ENCODE assay signal across 8 cellular contexts in the genomic region with DNA sequence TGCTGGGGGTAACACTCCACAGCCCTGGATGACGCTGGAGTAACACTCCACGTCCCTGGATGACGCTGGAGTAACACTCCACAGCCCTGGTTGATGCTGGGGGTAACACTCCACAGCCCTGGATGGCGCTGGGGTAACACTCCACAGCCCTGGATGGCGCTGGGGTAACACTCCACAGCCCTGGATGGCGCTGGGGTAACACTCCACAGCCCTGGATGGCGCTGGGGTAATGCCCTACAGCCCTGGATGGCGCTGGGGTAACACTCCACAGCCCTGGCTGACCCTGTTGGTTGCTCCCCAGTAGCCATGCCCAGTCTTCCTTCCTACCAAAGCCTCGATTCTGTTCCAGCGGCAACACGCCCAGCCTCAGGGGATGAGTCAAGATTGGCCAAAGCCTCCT. TPM values are rescaled to one million over a fixed set of nuclear protein-coding genes. Genes with fewer than 3 reads are reported as not detected.
A peak's percentile ranks its signal among the peaks of the same experiment; 100 is the strongest.
DNase-seq lines count a peak whose midpoint lies in the region; ATAC-seq, FAIRE-seq and TF ChIP-seq lines count a peak whose summit lies in the region.
"Not testable (repeated sequence)": the region's sequence is repeated elsewhere in the genome, so short reads cannot be mapped to it uniquely, and the experiment has no call there.

No MANE protein-coding gene starts in this region.

- not testable (repeated sequence) for H3K27ac Mint-ChIP-seq in T-helper 17 cell

- not testable (repeated sequence) for H3K36me3 ChIP-seq in K562 (ENCODE audit: control insufficient read depth, insufficient read depth, low read length)

- H3K9me3 ChIP-seq in T-helper 17 cell (ENCODE audit: control insufficient read depth, low read length, poor library complexity, severe bottlenecking); K562 (replicated peaks; ENCODE audit: control insufficient read depth, insufficient read depth, low read depth, low read length): not testable (repeated sequence)

- FAIRE-seq in K562 (lab: Jason Lieb, UNC), result peak; percentile 83

- in situ Hi-C loops in GM13976 (cut with MboI; ENCODE audit: low sequenced_read_pairs, unreplicated experiment); K562 (cut with MboI): not testable (repeated sequence)

- not testable (repeated sequence) for TF ChIP-seq CTCF in GM13976 (IDR thresholded peaks at IDR 0.05; ENCODE audit: borderline replicate concordance, control extremely low read depth, extremely low read depth, insufficient read depth, missing control alignments); K562 (IDR thresholded peaks at IDR 0.05 in 2 of 3, conservative IDR thresholded peaks at IDR 0.05 in 1 of 3; ENCODE audit: insufficient read depth in 2 of 3, low read depth in 1 of 3, low read length in 3 of 3)

- POLR2A ChIA-PET in K562 (lab: Yijun Ruan, JAX), result not testable (repeated sequence)

- H2AFZ ChIP-seq in K562 (ENCODE audit: low read depth, low read length), result not testable (repeated sequence)

- not testable (repeated sequence) for BruUV-seq in K562 (replicated peaks; lab: Mats Ljungman, UMichigan)

- CTCF ChIA-PET in K562 (lab: Yijun Ruan, JAX; ENCODE audit: low intra/inter-chr PET ratio), result not testable (repeated sequence)

- H3K9ac ChIP-seq in K562 (ENCODE audit: insufficient read depth in 1 of 2, low read depth in 2 of 2, low read length in 2 of 2), result not testable (repeated sequence)

- H3K27ac ChIP-seq in K562 (ENCODE audit: extremely low read depth, low read depth, low read length), result not testable (repeated sequence)

- H3K27me3 Mint-ChIP-seq in T-helper 17 cell, result peaks cover 29% of the 10 kb centered on the region

- peaks cover 28 to 62% of the 10 kb centered on the region in 2 experiments for H3K27me3 ChIP-seq in K562 (ENCODE audit: control insufficient read depth in 2 of 2, insufficient read depth in 2 of 2, low read length in 2 of 2)

- H4K20me1 ChIP-seq in K562 (replicated peaks; ENCODE audit: control insufficient read depth, insufficient read depth, low read length), result not testable (repeated sequence)

- H3K9me1 ChIP-seq in K562 (ENCODE audit: control insufficient read depth, insufficient read depth, low read length), result not testable (repeated sequence)

- TF ChIP-seq EP300 in K562 (IDR thresholded peaks at IDR 0.05; ENCODE audit: low read length), result not testable (repeated sequence)

- TF ChIP-seq RAD21 in K562 (CRISPR knock-in tag; conservative IDR thresholded peaks at IDR 0.05 in 1 of 2, IDR thresholded peaks at IDR 0.05 in 1 of 2), result not testable (repeated sequence)

- intact Hi-C loops in K562 (cut with micrococcal nuclease), result not testable (repeated sequence)

- WGBS in K562 (ENCODE audit: insufficient coverage, low coverage, missing lambda C conversion rate), result 17% methylated on average over 11 of the region's 11 CpGs

- not testable (repeated sequence) for H3K4me3 ChIP-seq in K562

- H3K4me3 Mint-ChIP-seq in T-helper 17 cell, result not testable (repeated sequence)

- not testable (repeated sequence) for H3K79me2 ChIP-seq in K562 (ENCODE audit: control insufficient read depth, insufficient read depth, low read length)

- peaks cover 0 to 14% of the 10 kb centered on the region in 2 experiments; a peak in 2 of 5 replicates for H3K4me1 ChIP-seq in K562 (replicated peaks in 1 of 2; ENCODE audit: control insufficient read depth in 2 of 2, insufficient read depth in 2 of 2, low read length in 2 of 2)

- not testable (repeated sequence) for TF ChIP-seq POLR2A in K562 (conservative IDR thresholded peaks at IDR 0.05)

- H3K36me3 Mint-ChIP-seq in T-helper 17 cell (ENCODE audit: low read depth), result not testable (repeated sequence)

- peak; percentile 49 for DNase-seq in A172 (ENCODE audit: low spot score)
- peak; percentile 61 for DNase-seq in GM13976 (ENCODE audit: low spot score)
- DNase-seq in T-helper 17 cell, result peak in 1 of 3 donors; percentile 52
- peak in 2 of 4 experiments; percentile 18 to 32 for DNase-seq in K562 (ENCODE audit: extremely low read depth in 1 of 4, low spot score in 3 of 4)
- DNase-seq in glomerular visceral epithelial cell (ENCODE audit: extremely low spot score), result peak; percentile 56
- DNase-seq in medulla oblongata (ENCODE audit: extremely low spot score), result peak; percentile 72
- DNase-seq in stimulated activated CD4-positive, alpha-beta T cell treated with anti-CD3 and anti-CD28 coated beads, Interleukin-15, amount 100 ng/mL, for 24 hours, result peak; percentile 55

- H3K4me1 Mint-ChIP-seq in T-helper 17 cell, result not testable (repeated sequence)

- H3K4me2 ChIP-seq in K562 (ENCODE audit: insufficient read depth, low read length), result not testable (repeated sequence)

- ATAC-seq in HG03432 (IDR thresholded peaks at IDR 0.05; ENCODE audit: unreplicated experiment), result peak; percentile 81
- ATAC-seq in T-helper 17 cell, result peak; percentile 75
- ATAC-seq in K562, result peak; percentile 77

RNA-seq across cellular contexts. Expression of a gene that starts 4.7 kb away (rescaled TPM):
- total RNA-seq in A172 (2014; rRNA removed; shearing (Covaris generic)), result not detected in 2 replicates
- total RNA-seq in T-helper 17 cell, result not detected
- total RNA-seq in K562 (2011; cell fraction: chromatin; rRNA removed; ENCODE audit: low replicate concordance), result not detected in 2 replicates
- not detected in 2 replicates for total RNA-seq in K562 (2011; cell fraction: nucleolus; rRNA removed)
- not detected in 2 replicates for total RNA-seq in K562 (2011; cell fraction: nucleoplasm; rRNA removed)
- not detected in 2 replicates for total RNA-seq in K562 (2014; rRNA removed)
- not detected in 2 replicates for total RNA-seq in K562 (2014; rRNA removed; fragmentation: Illumina TruSeq; extraction: Trizol)
- not detected in 2 replicates for total RNA-seq in K562 (2015; rRNA removed; fragmentation: Illumina TruSeq; extraction: Trizol)
- 0.09 TPM in 1 of 2 replicates, not detected in the other for total RNA-seq in K562 (2021)
- polyA plus RNA-seq in K562 (2011; rRNA removed), result not detected in 2 replicates
- polyA plus RNA-seq in K562 (2011; cell fraction: cytosol; rRNA removed), result not detected in 2 replicates
- 0.04 and 0.08 TPM in 2 replicates for polyA plus RNA-seq in K562 (2011; cell fraction: nucleus; rRNA removed)
- 0.08 and 0.18 TPM in 2 replicates for polyA plus RNA-seq in K562 (2012)
- polyA plus RNA-seq in K562 (2014; fragmentation: Illumina TruSeq; extraction: Trizol), result not detected in 2 replicates
- not detected for polyA plus RNA-seq in K562 (2014; fragmentation: Nextera tagmentation; extraction: Ambion mirVana)
- 0.09 TPM in 1 of 2 replicates, not detected in the other for polyA plus RNA-seq in K562 (2014; rRNA removed)
- polyA minus RNA-seq in K562 (2011; rRNA and poly(A)+ RNA removed), result not detected in 2 replicates
- not detected in 2 replicates for polyA minus RNA-seq in K562 (2011; cell fraction: cytosol; rRNA and poly(A)+ RNA removed)
- 0.13 TPM in 1 of 2 replicates, not detected in the other for polyA minus RNA-seq in K562 (2011; cell fraction: nucleus; rRNA and poly(A)+ RNA removed)

RNA-seq across cellular contexts. Expression of a gene that starts 41.4 kb away (rescaled TPM):
- total RNA-seq in A172 (2014; rRNA removed; shearing (Covaris generic)), result 13.6 and 15.1 TPM in 2 replicates
- total RNA-seq in T-helper 17 cell, result 10 to 100 TPM; 82.5 to 84.1 TPM
- total RNA-seq in K562 (2011; cell fraction: chromatin; rRNA removed; ENCODE audit: low replicate concordance), result 59.0 and 147 TPM in 2 replicates
- total RNA-seq in K562 (2011; cell fraction: nucleolus; rRNA removed), result 30.5 and 35.3 TPM in 2 replicates
- total RNA-seq in K562 (2011; cell fraction: nucleoplasm; rRNA removed), result 75.2 and 130 TPM in 2 replicates
- 17.0 and 18.5 TPM in 2 replicates for total RNA-seq in K562 (2014; rRNA removed)
- 17.3 and 17.7 TPM in 2 replicates for total RNA-seq in K562 (2014; rRNA removed; fragmentation: Illumina TruSeq; extraction: Trizol)
- total RNA-seq in K562 (2015; rRNA removed; fragmentation: Illumina TruSeq; extraction: Trizol), result 20.3 and 22.6 TPM in 2 replicates
- total RNA-seq in K562 (2021), result 11.8 and 13.0 TPM in 2 replicates
- polyA plus RNA-seq in K562 (2011; rRNA removed), result 21.1 and 23.1 TPM in 2 replicates
- polyA plus RNA-seq in K562 (2011; cell fraction: cytosol; rRNA removed), result 3.1 and 7.4 TPM in 2 replicates
- 60.8 and 88.8 TPM in 2 replicates for polyA plus RNA-seq in K562 (2011; cell fraction: nucleus; rRNA removed)
- 9.0 and 9.9 TPM in 2 replicates for polyA plus RNA-seq in K562 (2012)
- polyA plus RNA-seq in K562 (2014; fragmentation: Illumina TruSeq; extraction: Trizol), result 9.6 and 10.5 TPM in 2 replicates
- 10 to 100 TPM; 12.9 to 13.9 TPM for polyA plus RNA-seq in K562 (2014; fragmentation: Nextera tagmentation; extraction: Ambion mirVana)
- 11.9 and 14.6 TPM in 2 replicates for polyA plus RNA-seq in K562 (2014; rRNA removed)
- polyA minus RNA-seq in K562 (2011; rRNA and poly(A)+ RNA removed), result 69.5 and 71.9 TPM in 2 replicates
- 6.1 and 7.1 TPM in 2 replicates for polyA minus RNA-seq in K562 (2011; cell fraction: cytosol; rRNA and poly(A)+ RNA removed)
- polyA minus RNA-seq in K562 (2011; cell fraction: nucleus; rRNA and poly(A)+ RNA removed), result 71.5 and 133 TPM in 2 replicates
